ENCODE assay signal across 8 cellular contexts in genomic region chr6:166400649-166401250, GRCh38. TPM values are rescaled to one million over a fixed set of nuclear protein-coding genes. Genes with fewer than 3 reads are reported as not detected.
DNase-seq lines count a peak whose midpoint lies in the region; ATAC-seq, FAIRE-seq and TF ChIP-seq lines count a peak whose summit lies in the region.
"Not testable (repeated sequence)": the region's sequence is repeated elsewhere in the genome, so short reads cannot be mapped to it uniquely, and the experiment has no call there.

No MANE protein-coding gene starts in this region.

- not testable (repeated sequence) for H4K5ac ChIP-seq in H1 (ENCODE audit: insufficient read length, low read depth, low read length)

- DNase-seq in DMS 273 (lab: John Stamatoyannopoulos, UW; ENCODE audit: unreplicated experiment) (peak; percentile 79), HUDEP-2 (lab: John Stamatoyannopoulos, UW; ENCODE audit: unreplicated experiment in 76 of 76) (peak in 47 of 76 experiments; percentile 4 to 67 (median 32)), NOMO-1 treated with dmso at 0.1 percent for 144 hours (lab: John Stamatoyannopoulos, UW; ENCODE audit: unreplicated experiment) (peak; percentile 21), H1 (ENCODE audit: low read depth in 1 of 2, low spot score in 2 of 2) (peak in 1 of 2 experiments; percentile 71), right lobe of liver (peak; percentile 54 to 78 (median 75))
- DNase-seq in activated CD4-positive, alpha-beta memory T cell treated with anti-CD3 and anti-CD28 coated beads, Interleukin-2, amount 10 ng/mL, durations not matched to agents 7 days and 5 days, result peak; percentile 57
- peak; percentile 68 for DNase-seq in stimulated activated CD8-positive, alpha-beta memory T cell treated with anti-CD3 and anti-CD28 coated beads, Interleukin-4, amount 100 ng/mL, for 48 hours

- H3K23ac ChIP-seq in H1 (ENCODE audit: insufficient read length), result not testable (repeated sequence)

- H3K4me1 ChIP-seq in H1 (replicated peaks in 1 of 4; ENCODE audit: control insufficient read depth in 3 of 4, insufficient read depth in 4 of 4, low read length in 3 of 4); right lobe of liver: not testable (repeated sequence)

- peak; percentile 80 for FAIRE-seq in H1 (lab: Jason Lieb, UNC)

- not testable (repeated sequence) for H3K14ac ChIP-seq in H1 (ENCODE audit: insufficient read length)

- H4K91ac ChIP-seq in H1 (replicated peaks; ENCODE audit: insufficient read length, low read length), result not testable (repeated sequence)

- not testable (repeated sequence) for H3K56ac ChIP-seq in H1 (replicated peaks; ENCODE audit: insufficient read length, low read depth, low read length)

- H3K9ac ChIP-seq in H1 (replicated peaks in 1 of 4; ENCODE audit: extremely low read depth in 1 of 4, low read depth in 3 of 4, low read length in 3 of 4), result not testable (repeated sequence)

- not testable (repeated sequence) for H3K27me3 Mint-ChIP-seq in activated CD4-positive, alpha-beta memory T cell treated with anti-CD3 and anti-CD28 coated beads, Interleukin-2, amount 10 ng/mL, durations not matched to agents 7 days and 5 days

- POLR2A ChIA-PET in activated CD4-positive, alpha-beta memory T cell treated with anti-CD3 and anti-CD28 coated beads, Interleukin-2, amount 10 ng/mL, durations not matched to agents 7 days and 5 days (lab: Charles Lee), result interaction anchor here (0.6 to 1.2 kb wide), 4 partner anchors 17 to 125 kb away, joined by 3 read pairs; no protein-coding TSS in a partner anchor
- POLR2A ChIA-PET in H1 (lab: Charles Lee; ENCODE audit: partially characterized antibody), result interaction anchor here (1.5 kb wide), 1 partner anchor 93 kb away, joined by 4 read pairs; the partner anchor contains the start of gene PRR18

- H3K27me3 ChIP-seq in H1 (replicated peaks in 1 of 4; ENCODE audit: control insufficient read depth in 3 of 4, extremely low read depth in 1 of 4, insufficient read depth in 3 of 4, low read length in 3 of 4); right lobe of liver: not testable (repeated sequence)

- H4K20me1 ChIP-seq in H1 (replicated peaks in 1 of 2; ENCODE audit: control insufficient read depth in 1 of 2, insufficient read depth in 2 of 2, low read length in 2 of 2), result not testable (repeated sequence)

- CTCF ChIA-PET in activated CD4-positive, alpha-beta memory T cell treated with anti-CD3 and anti-CD28 coated beads, Interleukin-2, amount 10 ng/mL, durations not matched to agents 7 days and 5 days (lab: Charles Lee), result interaction anchor here (0.6 to 5.0 kb wide), 34 partner anchors 8 to 303 kb away, joined by 3 to 69 read pairs (median 5); partner anchors contain the start of genes PRR18 and RPS6KA2
- CTCF ChIA-PET in H1 (lab: Charles Lee; ENCODE audit: partially characterized antibody), result interaction anchor here (0.5 to 5.4 kb wide), 46 partner anchors 9 to 370 kb away, joined by 3 to 120 read pairs (median 5); partner anchors contain the start of genes PRR18 and TBXT

- not testable (repeated sequence) for H3K27ac ChIP-seq in H1 (ENCODE audit: low read depth, low read length)
- peak overlapping the region in 2 of 3 donors; percentile 49 to 50 for H3K27ac ChIP-seq in right lobe of liver

- H3K9me3 Mint-ChIP-seq in activated CD4-positive, alpha-beta memory T cell treated with anti-CD3 and anti-CD28 coated beads, Interleukin-2, amount 10 ng/mL, durations not matched to agents 7 days and 5 days, result not testable (repeated sequence)

- not testable (repeated sequence) for H2BK5ac ChIP-seq in H1 (ENCODE audit: low read depth, low read length)

- not testable (repeated sequence) for H3K23me2 ChIP-seq in H1 (ENCODE audit: low read depth, low read length)

- H3K9me3 ChIP-seq in H1 (ENCODE audit: insufficient read depth in 2 of 2, low read depth in 1 of 2, low read length in 1 of 2); right lobe of liver: not testable (repeated sequence)

- H4K8ac ChIP-seq in H1 (ENCODE audit: extremely low read depth, insufficient read depth, low read length), result not testable (repeated sequence)

- not testable (repeated sequence) for H3K4me2 ChIP-seq in H1 (ENCODE audit: insufficient read depth in 1 of 2, low read depth in 2 of 2, low read length in 2 of 2)

- not testable (repeated sequence) for H2AK5ac ChIP-seq in H1 (ENCODE audit: low read depth, low read length)

- peak; percentile 76 for ATAC-seq in GM21515 (IDR thresholded peaks at IDR 0.05; ENCODE audit: unreplicated experiment)
- peak; percentile 90 to 95 (median 92) for ATAC-seq in right lobe of liver

- H3K36me3 Mint-ChIP-seq in activated CD4-positive, alpha-beta memory T cell treated with anti-CD3 and anti-CD28 coated beads, Interleukin-2, amount 10 ng/mL, durations not matched to agents 7 days and 5 days (ENCODE audit: low read depth), result not testable (repeated sequence)

- TF ChIP-seq RAD21 in H1 (IDR thresholded peaks at IDR 0.05 in 1 of 2, conservative IDR thresholded peaks at IDR 0.05 in 1 of 2; ENCODE audit: low read depth in 2 of 2, low read length in 2 of 2), result peak; percentile 93 to 94

- H2AFZ ChIP-seq in H1 (ENCODE audit: low read length), result not testable (repeated sequence)

- peak; percentile 67 to 92 (median 80) for TF ChIP-seq CTCF in H1 (IDR thresholded peaks at IDR 0.05; ENCODE audit: control extremely low read depth in 1 of 3, insufficient read depth in 1 of 3, low read depth in 1 of 3, low read length in 3 of 3)
- peak; percentile 69 to 83 (median 82) for TF ChIP-seq CTCF in right lobe of liver (IDR thresholded peaks at IDR 0.05)

- not testable (repeated sequence) for H2BK20ac ChIP-seq in H1 (ENCODE audit: low read length)

- H3K36me3 ChIP-seq in H1 (ENCODE audit: control insufficient read depth in 2 of 4, insufficient read depth in 4 of 4, low read length in 3 of 4); right lobe of liver: not testable (repeated sequence)

- not testable (repeated sequence) for H3K79me1 ChIP-seq in H1 (ENCODE audit: low read depth, low read length)

- H3K4me3 Mint-ChIP-seq in activated CD4-positive, alpha-beta memory T cell treated with anti-CD3 and anti-CD28 coated beads, Interleukin-2, amount 10 ng/mL, durations not matched to agents 7 days and 5 days, result not testable (repeated sequence)

- H3K18ac ChIP-seq in H1 (ENCODE audit: extremely low read depth, low read length), result not testable (repeated sequence)

- H3K4me1 Mint-ChIP-seq in activated CD4-positive, alpha-beta memory T cell treated with anti-CD3 and anti-CD28 coated beads, Interleukin-2, amount 10 ng/mL, durations not matched to agents 7 days and 5 days, result not testable (repeated sequence)

- intact Hi-C loops in right lobe of liver (cut with DNase I), result loop anchor here in 1 of 2 donors (5.0 kb wide), 1 partner anchor 123 kb away; no protein-coding TSS in a partner anchor

- TF ChIP-seq EP300 in H1 (IDR thresholded peaks at IDR 0.05; ENCODE audit: borderline replicate concordance in 1 of 2, low read depth in 2 of 2, low read length in 2 of 2), result not testable (repeated sequence)

- H3K79me2 ChIP-seq in H1 (ENCODE audit: control insufficient read depth in 1 of 2, insufficient read depth in 2 of 2, low read length in 2 of 2), result not testable (repeated sequence)

- H2BK120ac ChIP-seq in H1 (replicated peaks; ENCODE audit: low read depth, low read length), result not testable (repeated sequence)

- H3K4ac ChIP-seq in H1 (replicated peaks; ENCODE audit: insufficient read length, low read depth, low read length), result not testable (repeated sequence)

- not testable (repeated sequence) for H2BK12ac ChIP-seq in H1 (ENCODE audit: low read depth, low read length)

- not testable (repeated sequence) for TF ChIP-seq POLR2A in H1 (IDR thresholded peaks at IDR 0.05; ENCODE audit: control extremely low read depth in 1 of 2, low read depth in 2 of 2, low read length in 2 of 2); right lobe of liver (IDR thresholded peaks at IDR 0.05)

- not testable (repeated sequence) for H3K4me3 ChIP-seq in H1 (ENCODE audit: extremely low read depth in 1 of 4, insufficient read depth in 2 of 4, low read depth in 3 of 4, low read length in 4 of 4)
- H3K4me3 ChIP-seq in right lobe of liver, result peak overlapping the region in 2 of 3 donors; percentile 16 to 23

- not testable (repeated sequence) for H2BK15ac ChIP-seq in H1 (ENCODE audit: low read length)

- H3K27ac Mint-ChIP-seq in activated CD4-positive, alpha-beta memory T cell treated with anti-CD3 and anti-CD28 coated beads, Interleukin-2, amount 10 ng/mL, durations not matched to agents 7 days and 5 days, result not testable (repeated sequence)

- WGBS in H1 (ENCODE audit: extremely low coverage in 1 of 2, insufficient coverage in 1 of 2, insufficient read length in 1 of 2, insufficient replicate concordance in 2 of 2, low coverage in 1 of 2, low lambda C conversion rate in 2 of 2, missing lambda C conversion rate in 1 of 2), 2 experiments, result 40% methylated on average over 16 of the region's 16 CpGs; no CpG with 5 or more reads in 1 of the 2 experiments
- 8% methylated on average over 10 of the region's 16 CpGs for WGBS in right lobe of liver (ENCODE audit: insufficient coverage, low coverage, low lambda C conversion rate, missing lambda C conversion rate)

RNA-seq across cellular contexts. Expression of gene MPC1, which starts 18.0 kb away (rescaled TPM):
- total RNA-seq in activated CD4-positive, alpha-beta memory T cell treated with anti-CD3 and anti-CD28 coated beads, Interleukin-2, amount 10 ng/mL, durations not matched to agents 7 days and 5 days, result 10 to 100 TPM; 23.0 to 24.1 TPM
- 12.6 and 15.5 TPM in 2 replicates for total RNA-seq in H1 (2021; fragmentation: NEBNext Ultra II Directional; extraction: Animal tissue kit (Norgen Biotek cat#: 25700))
- polyA plus RNA-seq in H1 (2011; rRNA removed), result 7.6 and 10.2 TPM in 2 replicates
- 10.5 TPM for polyA plus RNA-seq in H1 (2011; cell fraction: cytosol; rRNA removed)
- 4.1 TPM for polyA plus RNA-seq in H1 (2011; cell fraction: nucleus; rRNA removed)
- polyA plus RNA-seq in H1 (2012, experiment 1 of 2), result 9.4 to 12.2 TPM (median 10.9 TPM) in 4 replicates
- polyA plus RNA-seq in H1 (2012, experiment 2 of 2), result 7.9 TPM
- polyA plus RNA-seq in H1 (2013, experiment 1 of 2), result 20.5 TPM
- 21.8 TPM for polyA plus RNA-seq in H1 (2013, experiment 2 of 2)
- 3.9 and 4.2 TPM in 2 replicates for polyA minus RNA-seq in H1 (2011; rRNA and poly(A)+ RNA removed)
- polyA minus RNA-seq in H1 (2011; cell fraction: cytosol; rRNA and poly(A)+ RNA removed), result 4.4 TPM
- 3.7 TPM for polyA minus RNA-seq in H1 (2011; cell fraction: nucleus; rRNA and poly(A)+ RNA removed)
- 100 to 1,000 TPM; 102 to 298 (median 180) TPM for total RNA-seq in right lobe of liver

RNA-seq across cellular contexts. Expression of gene SFT2D1, which starts 58.4 kb away (rescaled TPM):
- 10 to 100 TPM; 70.0 to 72.0 TPM for total RNA-seq in activated CD4-positive, alpha-beta memory T cell treated with anti-CD3 and anti-CD28 coated beads, Interleukin-2, amount 10 ng/mL, durations not matched to agents 7 days and 5 days
- total RNA-seq in H1 (2021; fragmentation: NEBNext Ultra II Directional; extraction: Animal tissue kit (Norgen Biotek cat#: 25700)), result 50.6 and 52.3 TPM in 2 replicates
- polyA plus RNA-seq in H1 (2011; rRNA removed), result 67.8 and 76.1 TPM in 2 replicates
- 63.0 TPM for polyA plus RNA-seq in H1 (2011; cell fraction: cytosol; rRNA removed)
- 23.3 TPM for polyA plus RNA-seq in H1 (2011; cell fraction: nucleus; rRNA removed)
- 41.5 to 56.7 TPM (median 45.1 TPM) in 4 replicates for polyA plus RNA-seq in H1 (2012, experiment 1 of 2)
- 31.3 TPM for polyA plus RNA-seq in H1 (2012, experiment 2 of 2)
- 81.1 TPM for polyA plus RNA-seq in H1 (2013, experiment 1 of 2)
- polyA plus RNA-seq in H1 (2013, experiment 2 of 2), result 100 TPM
- 27.1 and 29.1 TPM in 2 replicates for polyA minus RNA-seq in H1 (2011; rRNA and poly(A)+ RNA removed)
- polyA minus RNA-seq in H1 (2011; cell fraction: cytosol; rRNA and poly(A)+ RNA removed), result 12.5 TPM
- 30.6 TPM for polyA minus RNA-seq in H1 (2011; cell fraction: nucleus; rRNA and poly(A)+ RNA removed)
- total RNA-seq in right lobe of liver, result 10 to 100 TPM in 5 of 6 experiments, 1 to 10 TPM in 1; 6.7 to 14.0 (median 12.8) TPM
